In the genomic region with DNA sequence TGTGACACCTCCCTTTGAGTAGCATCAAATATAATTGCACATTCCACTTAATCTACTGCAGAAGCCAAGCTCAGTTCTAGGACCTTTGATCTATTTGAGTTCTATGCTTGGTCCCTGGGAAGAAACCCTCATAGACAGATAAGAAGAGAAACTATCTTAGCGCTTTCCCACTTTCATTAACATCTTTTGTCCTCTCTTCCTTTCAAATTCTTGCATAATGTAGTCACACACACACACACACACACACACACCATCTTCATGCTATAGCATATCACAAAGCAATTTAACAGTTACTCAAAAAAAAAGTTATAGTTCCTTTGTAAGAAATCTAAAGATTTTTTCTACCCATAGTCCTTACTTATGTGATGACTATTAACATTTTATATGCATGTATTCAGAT, we compare ENCODE assay signal across 27 cellular contexts.
"Had no signal": no experiment of that assay in that cellular context is flagged by ENCODE, and none has a peak within 500 bp of the region (broad histone marks: within the 10 kb centered on the region; RNA-seq: fewer than 3 reads in every experiment).

No MANE protein-coding gene starts in this region.

- H2AFZ ChIP-seq: hepatocyte had no signal

- H3K27ac ChIP-seq: dorsolateral prefrontal cortex, epithelial cell of prostate, gastroesophageal sphincter, heart left ventricle, hepatocyte, left lung, ovary, psoas muscle, sigmoid colon, stomach, thyroid gland, vagina had no signal

- H3K27me3 Mint-ChIP-seq: naive thymus-derived CD4-positive, alpha-beta T cell had no signal

- H3K27me3 ChIP-seq: gastroesophageal sphincter, heart left ventricle, hepatocyte, left lung, ovary, sigmoid colon, stomach, thyroid gland, vagina had no signal

- ATAC-seq: esophagus mucosa; gastroesophageal sphincter; heart left ventricle; left cardiac atrium; left lung; naive thymus-derived CD4-positive, alpha-beta T cell; psoas muscle; right cardiac atrium; stimulated activated effector memory CD8-positive, alpha-beta T cell treated with anti-CD3 and anti-CD28 coated beads, Interleukin-12 subunit alpha, Interleukin-12 subunit beta, amount 100 ng/mL, for 72 hours had no signal

- H3K4me1 Mint-ChIP-seq: naive thymus-derived CD4-positive, alpha-beta T cell; stimulated activated effector memory CD8-positive, alpha-beta T cell treated with anti-CD3 and anti-CD28 coated beads, Interleukin-12 subunit alpha, Interleukin-12 subunit beta, amount 100 ng/mL, for 72 hours had no signal

- H3K9me3 ChIP-seq: gastroesophageal sphincter, heart left ventricle, left lung, ovary, psoas muscle, sigmoid colon, stomach, thyroid gland, vagina had no signal

- H3K4me2 ChIP-seq: hepatocyte had no signal

- H3K4me3 ChIP-seq: dorsolateral prefrontal cortex, gastroesophageal sphincter, heart left ventricle, hepatocyte, left lung, ovary, psoas muscle, sigmoid colon, stomach, thyroid gland, vagina had no signal

- H3K36me3 Mint-ChIP-seq: naive thymus-derived CD4-positive, alpha-beta T cell; stimulated activated effector memory CD8-positive, alpha-beta T cell treated with anti-CD3 and anti-CD28 coated beads, Interleukin-12 subunit alpha, Interleukin-12 subunit beta, amount 100 ng/mL, for 72 hours had no signal

- H3K27ac Mint-ChIP-seq: naive thymus-derived CD4-positive, alpha-beta T cell; nephron; stimulated activated effector memory CD8-positive, alpha-beta T cell treated with anti-CD3 and anti-CD28 coated beads, Interleukin-12 subunit alpha, Interleukin-12 subunit beta, amount 100 ng/mL, for 72 hours had no signal

- H3K4me3 Mint-ChIP-seq: naive thymus-derived CD4-positive, alpha-beta T cell; nephron; stimulated activated effector memory CD8-positive, alpha-beta T cell treated with anti-CD3 and anti-CD28 coated beads, Interleukin-12 subunit alpha, Interleukin-12 subunit beta, amount 100 ng/mL, for 72 hours had no signal

- DNase-seq: dorsolateral prefrontal cortex; effector CD4-positive, alpha-beta T cell; foreskin fibroblast; heart left ventricle; left cardiac atrium; left lung; midbrain; naive thymus-derived CD4-positive, alpha-beta T cell; occipital lobe; ovary; posterior cingulate gyrus; psoas muscle; right cardiac atrium; sigmoid colon; stimulated activated CD4-positive, alpha-beta T cell treated with anti-CD3 and anti-CD28 coated beads, Interleukin-2, amount 100 ng/mL, for 24 hours; stimulated activated CD4-positive, alpha-beta T cell treated with anti-CD3 and anti-CD28 coated beads, Interleukin-4, amount 100 ng/mL, for 24 hours; stimulated activated naive CD4-positive, alpha-beta T cell treated with Interleukin-2 at 50 U/mL for 16 hours; stomach; thyroid gland; trophoblast cell had no signal

- H3K36me3 ChIP-seq: gastroesophageal sphincter, heart left ventricle, left lung, ovary, sigmoid colon, stomach, thyroid gland, vagina had no signal

- H3K9me3 Mint-ChIP-seq: nephron had no signal

- H3K4me1 ChIP-seq: gastroesophageal sphincter, heart left ventricle, left lung, psoas muscle, sigmoid colon, stomach, thyroid gland, vagina had no signal

- H3K79me2 ChIP-seq: hepatocyte had no signal
